ENCODE assay signal across 1 cellular context in genomic region chr2:9796056-9796792, GRCh38.
TF ChIP-seq lines count a peak whose summit lies in the region.

No MANE protein-coding gene starts in this region.

TF ChIP-seq in K562, 482 proteins besides CTCF, POLR2A, EP300 and RAD21 (continued from another document):
- TF ChIP-seq ZNF318 (IDR thresholded peaks at IDR 0.05; ENCODE audit: borderline replicate concordance in 1 of 2, low read depth in 1 of 2): no peak
- no peak for TF ChIP-seq ELF2 (CRISPR knock-in tag; IDR thresholded peaks at IDR 0.05)
